Comparison of ENCODE assay signal across 1 cellular context in genomic region chr7:138460176-138460648, GRCh38.
TF ChIP-seq lines count a peak whose summit lies in the region.

TSS of gene TRIM24 (plus strand) at chr7:138460259. CDS start at chr7:138460549, 290 bp downstream.

TF ChIP-seq in HepG2, 621 proteins besides CTCF, POLR2A, EP300 and RAD21 (continued from another document and continues in another):
- TF ChIP-seq ZSCAN31 (CRISPR knock-in tag; IDR thresholded peaks at IDR 0.05; ENCODE audit: low read depth) (no peak; the same call in 1 of the 2 replicates), ZNF337 (CRISPR knock-in tag; IDR thresholded peaks at IDR 0.05; ENCODE audit: borderline replicate concordance, low read depth) (no peak), ZBTB49 (CRISPR knock-in tag; IDR thresholded peaks at IDR 0.05; ENCODE audit: borderline replicate concordance) (no peak), HOXA7 (CRISPR knock-in tag; IDR thresholded peaks at IDR 0.05) (no peak), ZNF543 (CRISPR knock-in tag; IDR thresholded peaks at IDR 0.05) (peak; percentile 74), ZNF766 (CRISPR knock-in tag; IDR thresholded peaks at IDR 0.05; ENCODE audit: borderline replicate concordance) (peak; percentile 89), ZNF382 (CRISPR knock-in tag; IDR thresholded peaks at IDR 0.05; ENCODE audit: borderline replicate concordance) (no peak), GFI1 (CRISPR knock-in tag; IDR thresholded peaks at IDR 0.05; ENCODE audit: borderline replicate concordance) (no peak), ZFP82 (CRISPR knock-in tag; IDR thresholded peaks at IDR 0.05; ENCODE audit: borderline replicate concordance) (no peak), HDAC2 (CRISPR knock-in tag; IDR thresholded peaks at IDR 0.05) (peak; percentile 38; the same call in 1 of the 2 replicates), TIGD3 (CRISPR knock-in tag; IDR thresholded peaks at IDR 0.05; ENCODE audit: borderline replicate concordance) (no peak), AHR (CRISPR knock-in tag; IDR thresholded peaks at IDR 0.05) (no peak), FOXP1 (IDR thresholded peaks at IDR 0.05) (no peak), FOXP1 (CRISPR knock-in tag; IDR thresholded peaks at IDR 0.05) (no peak), SP4 (CRISPR knock-in tag; IDR thresholded peaks at IDR 0.05) (peak; percentile 58), SIN3B (IDR thresholded peaks at IDR 0.05; ENCODE audit: low read length) (peak; percentile 28; the same call in 1 of the 2 replicates), LRRFIP1 (CRISPR knock-in tag; conservative IDR thresholded peaks at IDR 0.05) (no peak), FOXK2 (IDR thresholded peaks at IDR 0.05) (no peak), PCBP1 (IDR thresholded peaks at IDR 0.05; ENCODE audit: borderline replicate concordance, low read depth, low read length) (0 out of 2 replicates have a peak, but pooled peaks have one; percentile 51), ZNF407 (CRISPR knock-in tag; IDR thresholded peaks at IDR 0.05; ENCODE audit: not compliant biosample characterization) (no peak), YEATS4 (CRISPR knock-in tag; IDR thresholded peaks at IDR 0.05; ENCODE audit: borderline replicate concordance) (no peak), FOXO4 (CRISPR knock-in tag; conservative IDR thresholded peaks at IDR 0.05) (0 out of 2 replicates have a peak, but pooled peaks have one; percentile 25), ZNF891 (CRISPR knock-in tag; IDR thresholded peaks at IDR 0.05) (no peak; the same call in 1 of the 2 replicates), RBM22 (optimal IDR thresholded peaks at IDR 0.05; ENCODE audit: low read length) (no peak), FLYWCH1 (CRISPR knock-in tag; IDR thresholded peaks at IDR 0.05) (no peak), MATR3 (CRISPR knock-in tag; IDR thresholded peaks at IDR 0.05) (no peak), LCORL (IDR thresholded peaks at IDR 0.05) (no peak), LCORL (CRISPR knock-in tag; IDR thresholded peaks at IDR 0.05) (0 out of 2 replicates have a peak, but pooled peaks have one; percentile 43), MIXL1 (CRISPR knock-in tag; IDR thresholded peaks at IDR 0.05) (0 out of 2 replicates have a peak, but pooled peaks have one; percentile 32), JDP2 (CRISPR knock-in tag; IDR thresholded peaks at IDR 0.05; ENCODE audit: borderline replicate concordance) (no peak), ATF7-NPFF (CRISPR knock-in tag; IDR thresholded peaks at IDR 0.05; ENCODE audit: low read depth) (peak; percentile 86), ZNF318 (CRISPR knock-in tag; IDR thresholded peaks at IDR 0.05) (no peak), ZNF576 (CRISPR knock-in tag; IDR thresholded peaks at IDR 0.05) (no peak)
